In the genomic region with DNA sequence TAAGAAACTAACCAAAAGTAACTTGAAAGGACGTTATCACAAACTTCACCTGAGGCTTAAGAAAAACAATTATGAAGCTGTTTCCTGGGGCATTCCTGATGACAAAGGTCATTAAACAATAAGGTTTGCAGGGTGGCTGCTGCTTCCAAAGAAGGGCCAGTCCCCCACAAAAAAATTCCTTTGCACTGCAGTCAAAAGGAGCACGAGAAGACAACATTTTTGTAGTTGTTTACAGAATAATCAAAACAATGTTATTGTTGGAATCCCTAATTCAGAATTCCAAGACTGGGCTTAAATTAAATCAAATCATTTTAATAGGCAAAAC, we compare ENCODE assay signal across 1 cellular context.
TF ChIP-seq lines count a peak whose summit lies in the region.

No MANE protein-coding gene starts in this region.

TF ChIP-seq in K562, 482 proteins besides CTCF, POLR2A, EP300 and RAD21 (continued from another document and continues in another):
- TF ChIP-seq, protein P1, sequence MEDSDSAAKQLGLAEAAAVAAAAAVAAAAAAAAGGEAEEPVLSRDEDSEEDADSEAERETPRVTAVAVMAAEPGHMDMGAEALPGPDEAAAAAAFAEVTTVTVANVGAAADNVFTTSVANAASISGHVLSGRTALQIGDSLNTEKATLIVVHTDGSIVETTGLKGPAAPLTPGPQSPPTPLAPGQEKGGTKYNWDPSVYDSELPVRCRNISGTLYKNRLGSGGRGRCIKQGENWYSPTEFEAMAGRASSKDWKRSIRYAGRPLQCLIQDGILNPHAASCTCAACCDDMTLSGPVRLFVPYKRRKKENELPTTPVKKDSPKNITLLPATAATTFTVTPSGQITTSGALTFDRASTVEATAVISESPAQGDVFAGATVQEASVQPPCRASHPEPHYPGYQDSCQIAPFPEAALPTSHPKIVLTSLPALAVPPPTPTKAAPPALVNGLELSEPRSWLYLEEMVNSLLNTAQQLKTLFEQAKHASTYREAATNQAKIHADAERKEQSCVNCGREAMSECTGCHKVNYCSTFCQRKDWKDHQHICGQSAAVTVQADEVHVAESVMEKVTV (CRISPR knock-in tag; IDR thresholded peaks at IDR 0.05) = no peak
- TF ChIP-seq ZC3H11A (IDR thresholded peaks at IDR 0.05; ENCODE audit: low read depth, low read length) (no peak), C11orf30 (IDR thresholded peaks at IDR 0.05; ENCODE audit: low read depth) (no peak), MYNN (IDR thresholded peaks at IDR 0.05) (no peak), MYNN (CRISPR knock-in tag; IDR thresholded peaks at IDR 0.05) (no peak), PRPF4 (IDR thresholded peaks at IDR 0.05; ENCODE audit: insufficient read depth, low read depth, low read length, poor library complexity, severe bottlenecking) (no peak), HOMEZ (CRISPR knock-in tag; IDR thresholded peaks at IDR 0.05) (no peak), GTF2E2 (tag; IDR thresholded peaks at IDR 0.05) (no peak), NFE2 (IDR thresholded peaks at IDR 0.05; ENCODE audit: low read depth) (no peak), DACH1 (IDR thresholded peaks at IDR 0.05; ENCODE audit: partially characterized antibody) (no peak), CXXC5 (CRISPR knock-in tag; IDR thresholded peaks at IDR 0.05) (0 out of 2 replicates have a peak, but pooled peaks have one; percentile 6), DLX4 (CRISPR knock-in tag; IDR thresholded peaks at IDR 0.05) (no peak), HMG20B (CRISPR knock-in tag; IDR thresholded peaks at IDR 0.05) (no peak), HDAC8 (tag; IDR thresholded peaks at IDR 0.05) (no peak), HMGN3 (IDR thresholded peaks at IDR 0.05; ENCODE audit: borderline replicate concordance, extremely low read depth, insufficient read length, low read depth, low read length) (no peak), ZNF175 (CRISPR knock-in tag; IDR thresholded peaks at IDR 0.05; ENCODE audit: low read depth) (no peak), RAD51 (IDR thresholded peaks at IDR 0.05; ENCODE audit: borderline replicate concordance, low read depth) (no peak), NR2C2 (CRISPR knock-in tag; IDR thresholded peaks at IDR 0.05) (no peak), NR2C2 (tag; IDR thresholded peaks at IDR 0.05) (peak; percentile 46; the same call in 1 of the 2 replicates), FOS (IDR thresholded peaks at IDR 0.05; ENCODE audit: extremely low read depth, insufficient read length) (no peak), ZNF449 (CRISPR knock-in tag; IDR thresholded peaks at IDR 0.05) (no peak), CBX1 (IDR thresholded peaks at IDR 0.05; ENCODE audit: low read depth) (no peak), NCOR1 (IDR thresholded peaks at IDR 0.05) (no peak), FUS (optimal IDR thresholded peaks at IDR 0.05; ENCODE audit: low read depth, low read length) (no peak), CREM (IDR thresholded peaks at IDR 0.05; ENCODE audit: low read depth) (no peak), ELK1 (CRISPR knock-in tag; IDR thresholded peaks at IDR 0.05) (no peak), ZBTB17 (CRISPR knock-in tag; IDR thresholded peaks at IDR 0.05) (0 out of 2 replicates have a peak, but pooled peaks have one; percentile 2), NBN (IDR thresholded peaks at IDR 0.05; ENCODE audit: low read depth) (no peak), MYBL2 (IDR thresholded peaks at IDR 0.05; ENCODE audit: low read depth) (no peak), MYBL2 (CRISPR knock-in tag; IDR thresholded peaks at IDR 0.05; ENCODE audit: borderline replicate concordance) (no peak), PHB2 (IDR thresholded peaks at IDR 0.05; ENCODE audit: low read depth) (no peak), PYGO2 (tag; IDR thresholded peaks at IDR 0.05) (no peak), MTA1 (IDR thresholded peaks at IDR 0.05; ENCODE audit: borderline replicate concordance) (0 out of 2 replicates have a peak, but pooled peaks have one; percentile 8), BACH1 (tag; IDR thresholded peaks at IDR 0.05) (no peak), DMBX1 (CRISPR knock-in tag; IDR thresholded peaks at IDR 0.05; ENCODE audit: borderline replicate concordance) (no peak), KLF10 (CRISPR knock-in tag; IDR thresholded peaks at IDR 0.05) (no peak), FOXK2 (conservative IDR thresholded peaks at IDR 0.05 in 1 of 2, IDR thresholded peaks at IDR 0.05 in 1 of 2; ENCODE audit: low read depth in 2 of 2) (no peak), MECOM (CRISPR knock-in tag; IDR thresholded peaks at IDR 0.05) (0 out of 2 replicates have a peak, but pooled peaks have one; percentile 8), PBX2 (CRISPR knock-in tag; IDR thresholded peaks at IDR 0.05; ENCODE audit: low read depth) (no peak), PBX2 (tag; conservative IDR thresholded peaks at IDR 0.05; ENCODE audit: low read depth) (no peak), SMAD3 (CRISPR knock-in tag; conservative IDR thresholded peaks at IDR 0.05) (no peak), ZNF785 (CRISPR knock-in tag; IDR thresholded peaks at IDR 0.05) (no peak), MEF2D (tag; conservative IDR thresholded peaks at IDR 0.05; ENCODE audit: low read depth) (no peak)
- TF ChIP-seq, protein P2, sequence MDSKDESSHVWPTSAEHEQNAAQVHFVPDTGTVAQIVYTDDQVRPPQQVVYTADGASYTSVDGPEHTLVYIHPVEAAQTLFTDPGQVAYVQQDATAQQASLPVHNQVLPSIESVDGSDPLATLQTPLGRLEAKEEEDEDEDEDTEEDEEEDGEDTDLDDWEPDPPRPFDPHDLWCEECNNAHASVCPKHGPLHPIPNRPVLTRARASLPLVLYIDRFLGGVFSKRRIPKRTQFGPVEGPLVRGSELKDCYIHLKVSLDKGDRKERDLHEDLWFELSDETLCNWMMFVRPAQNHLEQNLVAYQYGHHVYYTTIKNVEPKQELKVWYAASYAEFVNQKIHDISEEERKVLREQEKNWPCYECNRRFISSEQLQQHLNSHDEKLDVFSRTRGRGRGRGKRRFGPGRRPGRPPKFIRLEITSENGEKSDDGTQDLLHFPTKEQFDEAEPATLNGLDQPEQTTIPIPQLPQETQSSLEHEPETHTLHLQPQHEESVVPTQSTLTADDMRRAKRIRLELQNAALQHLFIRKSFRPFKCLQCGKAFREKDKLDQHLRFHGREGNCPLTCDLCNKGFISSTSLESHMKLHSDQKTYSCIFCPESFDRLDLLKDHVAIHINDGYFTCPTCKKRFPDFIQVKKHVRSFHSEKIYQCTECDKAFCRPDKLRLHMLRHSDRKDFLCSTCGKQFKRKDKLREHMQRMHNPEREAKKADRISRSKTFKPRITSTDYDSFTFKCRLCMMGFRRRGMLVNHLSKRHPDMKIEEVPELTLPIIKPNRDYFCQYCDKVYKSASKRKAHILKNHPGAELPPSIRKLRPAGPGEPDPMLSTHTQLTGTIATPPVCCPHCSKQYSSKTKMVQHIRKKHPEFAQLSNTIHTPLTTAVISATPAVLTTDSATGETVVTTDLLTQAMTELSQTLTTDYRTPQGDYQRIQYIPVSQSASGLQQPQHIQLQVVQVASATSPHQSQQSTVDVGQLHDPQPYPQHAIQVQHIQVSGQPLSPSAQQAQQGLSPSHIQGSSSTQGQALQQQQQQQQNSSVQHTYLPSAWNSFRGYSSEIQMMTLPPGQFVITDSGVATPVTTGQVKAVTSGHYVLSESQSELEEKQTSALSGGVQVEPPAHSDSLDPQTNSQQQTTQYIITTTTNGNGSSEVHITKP (IDR thresholded peaks at IDR 0.05; ENCODE audit: partially characterized antibody) = no peak
- TF ChIP-seq, protein P3, sequence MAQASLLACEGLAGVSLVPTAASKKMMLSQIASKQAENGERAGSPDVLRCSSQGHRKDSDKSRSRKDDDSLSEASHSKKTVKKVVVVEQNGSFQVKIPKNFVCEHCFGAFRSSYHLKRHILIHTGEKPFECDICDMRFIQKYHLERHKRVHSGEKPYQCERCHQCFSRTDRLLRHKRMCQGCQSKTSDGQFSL (CRISPR knock-in tag; IDR thresholded peaks at IDR 0.05) = no peak
- TF ChIP-seq, protein P3 (tag; IDR thresholded peaks at IDR 0.05) = no peak
- TF ChIP-seq, protein P4, sequence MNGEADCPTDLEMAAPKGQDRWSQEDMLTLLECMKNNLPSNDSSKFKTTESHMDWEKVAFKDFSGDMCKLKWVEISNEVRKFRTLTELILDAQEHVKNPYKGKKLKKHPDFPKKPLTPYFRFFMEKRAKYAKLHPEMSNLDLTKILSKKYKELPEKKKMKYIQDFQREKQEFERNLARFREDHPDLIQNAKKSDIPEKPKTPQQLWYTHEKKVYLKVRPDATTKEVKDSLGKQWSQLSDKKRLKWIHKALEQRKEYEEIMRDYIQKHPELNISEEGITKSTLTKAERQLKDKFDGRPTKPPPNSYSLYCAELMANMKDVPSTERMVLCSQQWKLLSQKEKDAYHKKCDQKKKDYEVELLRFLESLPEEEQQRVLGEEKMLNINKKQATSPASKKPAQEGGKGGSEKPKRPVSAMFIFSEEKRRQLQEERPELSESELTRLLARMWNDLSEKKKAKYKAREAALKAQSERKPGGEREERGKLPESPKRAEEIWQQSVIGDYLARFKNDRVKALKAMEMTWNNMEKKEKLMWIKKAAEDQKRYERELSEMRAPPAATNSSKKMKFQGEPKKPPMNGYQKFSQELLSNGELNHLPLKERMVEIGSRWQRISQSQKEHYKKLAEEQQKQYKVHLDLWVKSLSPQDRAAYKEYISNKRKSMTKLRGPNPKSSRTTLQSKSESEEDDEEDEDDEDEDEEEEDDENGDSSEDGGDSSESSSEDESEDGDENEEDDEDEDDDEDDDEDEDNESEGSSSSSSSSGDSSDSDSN (IDR thresholded peaks at IDR 0.05; ENCODE audit: borderline replicate concordance in 1 of 2, low read depth in 2 of 2, low read length in 2 of 2) = no peak
